In genomic region chr3:184184546-184185234, GRCh38 we compare ENCODE assay signal across 10 cellular contexts. TPM values are rescaled to one million over a fixed set of nuclear protein-coding genes. Genes with fewer than 3 reads are reported as not detected.
DNase-seq lines count a peak whose midpoint lies in the region; ATAC-seq lines count a peak whose summit lies in the region.
"Had no signal": no experiment of that assay in that cellular context is flagged by ENCODE, and none has a peak within 500 bp of the region (broad histone marks: within the 10 kb centered on the region; RNA-seq: fewer than 3 reads in every experiment).

No MANE protein-coding gene starts in this region.

- H3K4me1 Mint-ChIP-seq in CD8-positive, alpha-beta memory T cell = peaks cover 33 to 48% (median 39%) of the 10 kb centered on the region in 3 donors
- peaks cover 39% of the 10 kb centered on the region for H3K4me1 Mint-ChIP-seq in central memory CD8-positive, alpha-beta T cell

- H3K9me3 ChIP-seq in CD8-positive, alpha-beta memory T cell (ENCODE audit: low read length) = no peaks in the 10 kb centered on the region
- no peaks in the 10 kb centered on the region for H3K9me3 ChIP-seq in MG63
- H3K9me3 ChIP-seq in neuron (ENCODE audit: low read length) = no peaks in the 10 kb centered on the region

- no peaks in the 10 kb centered on the region for H3K9me3 Mint-ChIP-seq in CD8-positive, alpha-beta memory T cell
- no peaks in the 10 kb centered on the region for H3K9me3 Mint-ChIP-seq in central memory CD8-positive, alpha-beta T cell

- no peak overlapping the region for H3K4me3 ChIP-seq in CD8-positive, alpha-beta memory T cell (ENCODE audit: low read length)
- peak overlapping the region; percentile 93 for H3K4me3 ChIP-seq in MG63
- H3K4me3 ChIP-seq in neuron (ENCODE audit: low read length) = peak overlapping the region; percentile 56

- H3K27ac Mint-ChIP-seq in CD8-positive, alpha-beta memory T cell = peak overlapping the region in 7 of 8 donors; percentile 39 to 99 (median 94)
- H3K27ac Mint-ChIP-seq in central memory CD8-positive, alpha-beta T cell (ENCODE audit: low read depth) = peak overlapping the region; percentile 86

- DNase-seq in CD8-positive, alpha-beta memory T cell = no peak
- DNase-seq in MG63 (no peak), D341Med (ENCODE audit: low spot score) (no peak), hippocampal formation (lab: John Stamatoyannopoulos, UW) (no peak), NCI-H2029 (lab: John Stamatoyannopoulos, UW) (no peak)
- DNase-seq in central memory CD8-positive, alpha-beta T cell (ENCODE audit: low spot score in 2 of 2) = no peak
- DNase-seq: kidney had no signal

- peak overlapping the region; percentile 39 for H2AFZ ChIP-seq in neuron (ENCODE audit: low read depth, low read length)

- no peak for ATAC-seq in central memory CD8-positive, alpha-beta T cell (replicated peaks; ENCODE audit: extremely low read depth, poor library complexity, severe bottlenecking)
- no peak for ATAC-seq in HG03354 (IDR thresholded peaks at IDR 0.05; ENCODE audit: poor library complexity, severe bottlenecking, unreplicated experiment)

- peaks cover 0 to 84% (median 20%) of the 10 kb centered on the region in 3 donors for H3K36me3 Mint-ChIP-seq in CD8-positive, alpha-beta memory T cell
- H3K36me3 Mint-ChIP-seq in central memory CD8-positive, alpha-beta T cell (ENCODE audit: insufficient read depth) = peaks cover 35% of the 10 kb centered on the region

- peaks cover 58% of the 10 kb centered on the region for H3K36me3 ChIP-seq in CD8-positive, alpha-beta memory T cell (ENCODE audit: insufficient read depth, low read length)
- H3K36me3 ChIP-seq in MG63 (peaks cover 86% of the 10 kb centered on the region), neuron (ENCODE audit: insufficient read depth, low read length) (peaks cover 66% of the 10 kb centered on the region)

- CTCF ChIA-PET in CD8-positive, alpha-beta memory T cell (lab: Charles Lee) = interaction anchor here (1.1 to 2.0 kb wide), 3 partner anchors 42 to 65 kb away, joined by 3 to 7 read pairs (median 4); partner anchors contain the start of gene EEF1AKMT4

- POLR2A ChIA-PET in CD8-positive, alpha-beta memory T cell (lab: Charles Lee) = interaction anchor here (1.2 to 1.4 kb wide), 3 partner anchors 9 to 115 kb away, joined by 4 to 8 read pairs (median 5); partner anchors contain the start of gene AP2M1

- H3K27me3 ChIP-seq in CD8-positive, alpha-beta memory T cell (ENCODE audit: insufficient read depth, low read length, poor library complexity, severe bottlenecking) = no peaks in the 10 kb centered on the region
- H3K27me3 ChIP-seq in MG63 (no peaks in the 10 kb centered on the region), neuron (ENCODE audit: insufficient read depth, low read length) (no peaks in the 10 kb centered on the region)

- no peaks in the 10 kb centered on the region for H3K27me3 Mint-ChIP-seq in CD8-positive, alpha-beta memory T cell
- no peaks in the 10 kb centered on the region for H3K27me3 Mint-ChIP-seq in central memory CD8-positive, alpha-beta T cell

- H3K4me1 ChIP-seq in CD8-positive, alpha-beta memory T cell (ENCODE audit: insufficient read depth, low read length) = peaks cover 21% of the 10 kb centered on the region
- peaks cover 19% of the 10 kb centered on the region for H3K4me1 ChIP-seq in neuron (ENCODE audit: insufficient read depth, low read length)

- H3K4me3 Mint-ChIP-seq in CD8-positive, alpha-beta memory T cell = peak overlapping the region in 6 of 7 donors; percentile 95 to 98 (median 98)
- peak overlapping the region; percentile 89 for H3K4me3 Mint-ChIP-seq in central memory CD8-positive, alpha-beta T cell

- H3K27ac ChIP-seq in CD8-positive, alpha-beta memory T cell (ENCODE audit: low read depth, low read length) = peak overlapping the region; percentile 34

RNA-seq across cellular contexts. Expression of gene ABCF3, which starts 1.3 kb away (rescaled TPM):
- 10 to 100 TPM; 70.8 to 70.9 TPM for total RNA-seq in CD8-positive, alpha-beta memory T cell
- polyA plus RNA-seq in CD8-positive, alpha-beta memory T cell = 54.5 TPM
- 65.3 and 79.4 TPM in 2 replicates for total RNA-seq in MG63 (2014; rRNA removed; shearing (Covaris generic); ENCODE audit: low replicate concordance)

RNA-seq across cellular contexts. Expression of gene AP2M1, which starts 10.0 kb away (rescaled TPM):
- 100 to 1,000 TPM; 268 to 270 TPM for total RNA-seq in CD8-positive, alpha-beta memory T cell
- 265 TPM for polyA plus RNA-seq in CD8-positive, alpha-beta memory T cell
- total RNA-seq in MG63 (2014; rRNA removed; shearing (Covaris generic); ENCODE audit: low replicate concordance) = 688 and 946 TPM in 2 replicates

RNA-seq across cellular contexts. Expression of gene DVL3, which starts 29.5 kb away (rescaled TPM):
- 10 to 100 TPM; 38.5 to 44.0 TPM for total RNA-seq in CD8-positive, alpha-beta memory T cell
- polyA plus RNA-seq in CD8-positive, alpha-beta memory T cell = 15.4 TPM
- total RNA-seq in MG63 (2014; rRNA removed; shearing (Covaris generic); ENCODE audit: low replicate concordance) = 20.8 and 42.6 TPM in 2 replicates

RNA-seq across cellular contexts. Expression of gene VWA5B2, which starts 44.7 kb away (rescaled TPM):
- under 1 TPM in 1 of 2 experiments, not detected in 1; 0.11 TPM for total RNA-seq in CD8-positive, alpha-beta memory T cell
- polyA plus RNA-seq in CD8-positive, alpha-beta memory T cell = not detected
- total RNA-seq in MG63 (2014; rRNA removed; shearing (Covaris generic); ENCODE audit: low replicate concordance) = not detected in 2 replicates
- total RNA-seq: bronchial epithelial cell had no signal

RNA-seq across cellular contexts. Expression of gene EIF2B5, which starts 49.5 kb away (rescaled TPM):
- 10 to 100 TPM; 74.8 to 83.9 TPM for total RNA-seq in CD8-positive, alpha-beta memory T cell
- polyA plus RNA-seq in CD8-positive, alpha-beta memory T cell = 51.6 TPM
- total RNA-seq in MG63 (2014; rRNA removed; shearing (Covaris generic); ENCODE audit: low replicate concordance) = 41.7 and 50.5 TPM in 2 replicates
